1 cellular context compared by ENCODE assay signal in genomic region chr7:30135271-30135550, GRCh38.
TF ChIP-seq lines count a peak whose summit lies in the region.

No MANE protein-coding gene starts in this region.

TF ChIP-seq in SK-N-SH, 30 proteins besides CTCF, POLR2A, EP300 and RAD21 (continued from another document):
- TF ChIP-seq, protein P1, sequence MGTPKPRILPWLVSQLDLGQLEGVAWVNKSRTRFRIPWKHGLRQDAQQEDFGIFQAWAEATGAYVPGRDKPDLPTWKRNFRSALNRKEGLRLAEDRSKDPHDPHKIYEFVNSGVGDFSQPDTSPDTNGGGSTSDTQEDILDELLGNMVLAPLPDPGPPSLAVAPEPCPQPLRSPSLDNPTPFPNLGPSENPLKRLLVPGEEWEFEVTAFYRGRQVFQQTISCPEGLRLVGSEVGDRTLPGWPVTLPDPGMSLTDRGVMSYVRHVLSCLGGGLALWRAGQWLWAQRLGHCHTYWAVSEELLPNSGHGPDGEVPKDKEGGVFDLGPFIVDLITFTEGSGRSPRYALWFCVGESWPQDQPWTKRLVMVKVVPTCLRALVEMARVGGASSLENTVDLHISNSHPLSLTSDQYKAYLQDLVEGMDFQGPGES (IDR thresholded peaks at IDR 0.05; ENCODE audit: low read depth, low read length) = no peak
- TF ChIP-seq ELF1 (IDR thresholded peaks at IDR 0.05) (no peak), GATA2 (CRISPR knock-in tag; IDR thresholded peaks at IDR 0.05) (no peak), NFIC (IDR thresholded peaks at IDR 0.05; ENCODE audit: borderline replicate concordance) (no peak), FOSL2 (IDR thresholded peaks at IDR 0.05; ENCODE audit: borderline replicate concordance, low read depth) (no peak)
